Comparison of ENCODE assay signal across 18 cellular contexts in the genomic region with DNA sequence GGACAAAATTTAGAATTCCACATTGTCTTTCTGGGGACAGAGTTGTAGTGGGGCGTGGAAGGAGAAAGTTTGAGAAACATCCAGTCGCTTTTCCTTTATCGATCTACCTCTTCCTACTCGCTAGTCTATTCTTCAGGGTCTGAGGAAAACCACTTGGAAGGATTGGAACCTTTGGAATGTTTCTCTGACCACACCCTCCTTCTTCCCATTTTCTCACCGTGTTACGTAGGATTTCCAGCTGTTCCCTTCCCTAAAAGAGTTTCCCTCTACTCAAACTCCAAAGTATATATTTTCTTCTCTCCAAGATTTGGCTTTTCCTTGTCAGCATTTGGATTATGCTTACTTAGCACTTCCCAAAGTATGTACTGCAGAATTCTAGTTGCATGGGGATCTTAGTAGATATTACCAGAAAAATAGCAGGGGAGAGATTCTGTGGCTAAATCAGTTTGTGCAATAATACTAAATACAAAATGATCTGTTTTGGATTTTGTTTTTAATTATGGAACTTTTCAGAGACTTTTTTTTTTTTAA. TPM values are rescaled to one million over a fixed set of nuclear protein-coding genes. Genes with fewer than 3 reads are reported as not detected.
DNase-seq lines count a peak whose midpoint lies in the region; ATAC-seq and TF ChIP-seq lines count a peak whose summit lies in the region.
"Had no signal": no experiment of that assay in that cellular context is flagged by ENCODE, and none has a peak within 500 bp of the region (broad histone marks: within the 10 kb centered on the region; RNA-seq: fewer than 3 reads in every experiment).

No MANE protein-coding gene starts in this region.

- CTCF ChIA-PET in naive thymus-derived CD4-positive, alpha-beta T cell (lab: Charles Lee) = no interaction called here

- no peak for DNase-seq in left ventricle myocardium inferior
- no peak for DNase-seq in cardiac septum (ENCODE audit: low spot score)
- DNase-seq in mesothelial cell of epicardium (ENCODE audit: low spot score in 2 of 2, unreplicated experiment in 2 of 2) = no peak
- no peak for DNase-seq in naive thymus-derived CD4-positive, alpha-beta T cell
- DNase-seq in NCI-H1436 (lab: John Stamatoyannopoulos, UW) = no peak
- DNase-seq in NCI-H146 (lab: John Stamatoyannopoulos, UW) = no peak
- DNase-seq: activated naive CD4-positive, alpha-beta T cell; activated T-cell treated with anti-CD3 and anti-CD28 coated beads for 4 hours; CD4-positive, alpha-beta memory T cell; foreskin melanocyte; KBM-7; NCI-H2029 treated with DMSO at 0.1 percent for 48 hours; NCI-H524; nucleus accumbens; T-cell had no signal

- no peak overlapping the region for H3K4me3 Mint-ChIP-seq in mesothelial cell of epicardium
- H3K4me3 Mint-ChIP-seq in naive thymus-derived CD4-positive, alpha-beta T cell = no peak overlapping the region
- H3K4me3 Mint-ChIP-seq: CD4-positive, alpha-beta memory T cell; T-cell had no signal

- H3K27ac ChIP-seq in left ventricle myocardium inferior (replicated peaks) = peak overlapping the region; percentile 66
- no peak overlapping the region for H3K27ac ChIP-seq in duodenal mucosa (ENCODE audit: low read depth, low read length)
- peak overlapping the region; percentile 28 for H3K27ac ChIP-seq in subcutaneous abdominal adipose tissue (ENCODE audit: low read depth, low read length)
- H3K27ac ChIP-seq in naive thymus-derived CD4-positive, alpha-beta T cell (ENCODE audit: low read depth, low read length) = no peak overlapping the region
- H3K27ac ChIP-seq: thoracic aorta had no signal

- POLR2A ChIA-PET in naive thymus-derived CD4-positive, alpha-beta T cell (lab: Charles Lee) = no interaction called here

- H3K27me3 Mint-ChIP-seq in mesothelial cell of epicardium (ENCODE audit: low read depth) = no peaks in the 10 kb centered on the region
- H3K27me3 Mint-ChIP-seq in naive thymus-derived CD4-positive, alpha-beta T cell = peaks cover 13 to 40% (median 32%) of the 10 kb centered on the region in 5 donors

- H3K9me3 ChIP-seq in left ventricle myocardium inferior (replicated peaks) (no peaks in the 10 kb centered on the region), duodenal mucosa (ENCODE audit: control insufficient read depth in 1 of 2, low read length in 2 of 2) (no peaks in the 10 kb centered on the region), subcutaneous abdominal adipose tissue (ENCODE audit: control insufficient read depth in 5 of 5, low read length in 5 of 5) (no peaks in the 10 kb centered on the region)
- H3K9me3 ChIP-seq in naive thymus-derived CD4-positive, alpha-beta T cell (ENCODE audit: control insufficient read depth in 2 of 3, low read length in 3 of 3) = no peaks in the 10 kb centered on the region
- H3K9me3 ChIP-seq: thoracic aorta had no signal

- no peaks in the 10 kb centered on the region for H3K9me3 Mint-ChIP-seq in mesothelial cell of epicardium
- H3K9me3 Mint-ChIP-seq in naive thymus-derived CD4-positive, alpha-beta T cell = no peaks in the 10 kb centered on the region
- H3K9me3 Mint-ChIP-seq: CD4-positive, alpha-beta memory T cell; T-cell had no signal

- no peak for ATAC-seq in naive thymus-derived CD4-positive, alpha-beta T cell
- ATAC-seq: T-cell had no signal

- H3K9ac ChIP-seq in duodenal mucosa (ENCODE audit: low read depth in 1 of 2, low read length in 2 of 2) (peak overlapping the region in 1 of 2 donors; percentile 12), subcutaneous abdominal adipose tissue (ENCODE audit: low read length in 5 of 5) (no peak overlapping the region)

- TF ChIP-seq CTCF in left ventricle myocardium inferior (IDR thresholded peaks at IDR 0.05; ENCODE audit: borderline replicate concordance) (no peak), mesothelial cell of epicardium (IDR thresholded peaks at IDR 0.05; ENCODE audit: unreplicated experiment) (no peak)

- H3K36me3 ChIP-seq in left ventricle myocardium inferior (no peaks in the 10 kb centered on the region), duodenal mucosa (ENCODE audit: control insufficient read depth in 1 of 2, insufficient read depth in 2 of 2, low read length in 2 of 2) (no peaks in the 10 kb centered on the region), subcutaneous abdominal adipose tissue (ENCODE audit: control insufficient read depth in 5 of 5, insufficient read depth in 5 of 5, low read length in 5 of 5) (no peaks in the 10 kb centered on the region)
- no peaks in the 10 kb centered on the region for H3K36me3 ChIP-seq in naive thymus-derived CD4-positive, alpha-beta T cell (ENCODE audit: control insufficient read depth in 2 of 3, insufficient read depth in 3 of 3, low read length in 3 of 3)
- H3K36me3 ChIP-seq: thoracic aorta had no signal

- peak overlapping the region; percentile 49 for H3K27ac Mint-ChIP-seq in mesothelial cell of epicardium
- no peak overlapping the region for H3K27ac Mint-ChIP-seq in naive thymus-derived CD4-positive, alpha-beta T cell
- H3K27ac Mint-ChIP-seq: CD4-positive, alpha-beta memory T cell; T-cell had no signal

- no peaks in the 10 kb centered on the region for H3K36me3 Mint-ChIP-seq in mesothelial cell of epicardium
- H3K36me3 Mint-ChIP-seq in naive thymus-derived CD4-positive, alpha-beta T cell = peaks cover 0 to 3% (median 0%) of the 10 kb centered on the region in 5 donors
- H3K36me3 Mint-ChIP-seq: CD4-positive, alpha-beta memory T cell; T-cell had no signal

- intact Hi-C loops in left ventricle myocardium inferior (cut with micrococcal nuclease) (no loop called here), cardiac septum (cut with DNase I) (no loop called here)
- intact Hi-C loops in naive thymus-derived CD4-positive, alpha-beta T cell (cut with micrococcal nuclease) = no loop called here

- H3K27me3 ChIP-seq in left ventricle myocardium inferior (ENCODE audit: low read depth) (peaks cover 7% of the 10 kb centered on the region), duodenal mucosa (ENCODE audit: control insufficient read depth in 1 of 2, insufficient read depth in 2 of 2, low read length in 2 of 2) (no peaks in the 10 kb centered on the region), subcutaneous abdominal adipose tissue (ENCODE audit: control insufficient read depth in 5 of 5, insufficient read depth in 4 of 5, low read length in 5 of 5) (peaks cover 0 to 15% (median 9%) of the 10 kb centered on the region in 5 donors)
- H3K27me3 ChIP-seq in naive thymus-derived CD4-positive, alpha-beta T cell (ENCODE audit: control insufficient read depth in 2 of 2, insufficient read depth in 2 of 2, low read length in 2 of 2) = no peaks in the 10 kb centered on the region

- H3K4me3 ChIP-seq in left ventricle myocardium inferior = peak overlapping the region; percentile 66
- H3K4me3 ChIP-seq in duodenal mucosa (ENCODE audit: low read depth in 1 of 2, low read length in 2 of 2) = peak overlapping the region; percentile 8 to 53
- peak overlapping the region in 3 of 5 donors; percentile 15 to 34 (median 26) for H3K4me3 ChIP-seq in subcutaneous abdominal adipose tissue (ENCODE audit: low read depth in 1 of 5, low read length in 5 of 5)
- no peak overlapping the region for H3K4me3 ChIP-seq in naive thymus-derived CD4-positive, alpha-beta T cell (ENCODE audit: low read length)
- H3K4me3 ChIP-seq: thoracic aorta had no signal

- H3K4me1 ChIP-seq in left ventricle myocardium inferior = peaks cover 14% of the 10 kb centered on the region
- no peaks in the 10 kb centered on the region for H3K4me1 ChIP-seq in duodenal mucosa (ENCODE audit: control insufficient read depth in 1 of 2, insufficient read depth in 2 of 2, low read length in 2 of 2)
- H3K4me1 ChIP-seq in subcutaneous abdominal adipose tissue (ENCODE audit: control insufficient read depth in 5 of 5, insufficient read depth in 5 of 5, low read length in 5 of 5) = peaks cover 0 to 12% (median 10%) of the 10 kb centered on the region in 5 donors
- H3K4me1 ChIP-seq in naive thymus-derived CD4-positive, alpha-beta T cell (ENCODE audit: control insufficient read depth in 2 of 2, insufficient read depth in 2 of 2, low read length in 2 of 2) = no peaks in the 10 kb centered on the region

- peaks cover 57% of the 10 kb centered on the region for H3K4me1 Mint-ChIP-seq in mesothelial cell of epicardium
- H3K4me1 Mint-ChIP-seq in naive thymus-derived CD4-positive, alpha-beta T cell = peaks cover 0 to 2% (median 0%) of the 10 kb centered on the region in 7 donors
- H3K4me1 Mint-ChIP-seq: T-cell had no signal

RNA-seq across cellular contexts. Expression of a gene that starts 4.9 kb away (rescaled TPM):
- 3.5 TPM for total RNA-seq in left ventricle myocardium inferior
- 5.3 TPM for total RNA-seq in cardiac septum
- 11.9 to 15.3 TPM (median 13.4 TPM) in 3 replicates for total RNA-seq in mesothelial cell of epicardium
- under 1 TPM in 1 of 5 experiments, not detected in 4; 0.29 TPM for total RNA-seq in naive thymus-derived CD4-positive, alpha-beta T cell
- not detected for polyA plus RNA-seq in naive thymus-derived CD4-positive, alpha-beta T cell
- total RNA-seq: CD4-positive, alpha-beta memory T cell; T-cell had no signal
- polyA plus RNA-seq: CD4-positive, alpha-beta memory T cell had no signal

Comparison
In these comparisons a context has a peak if more than half of its experiments do, and no peak if none do; other contexts are left out.
1. H3K27ac ChIP-seq: peak in left ventricle myocardium inferior (single experiment) and subcutaneous abdominal adipose tissue (single experiment); none in duodenal mucosa (single experiment) and naive thymus-derived CD4-positive, alpha-beta T cell (single experiment).